In the genomic region with DNA sequence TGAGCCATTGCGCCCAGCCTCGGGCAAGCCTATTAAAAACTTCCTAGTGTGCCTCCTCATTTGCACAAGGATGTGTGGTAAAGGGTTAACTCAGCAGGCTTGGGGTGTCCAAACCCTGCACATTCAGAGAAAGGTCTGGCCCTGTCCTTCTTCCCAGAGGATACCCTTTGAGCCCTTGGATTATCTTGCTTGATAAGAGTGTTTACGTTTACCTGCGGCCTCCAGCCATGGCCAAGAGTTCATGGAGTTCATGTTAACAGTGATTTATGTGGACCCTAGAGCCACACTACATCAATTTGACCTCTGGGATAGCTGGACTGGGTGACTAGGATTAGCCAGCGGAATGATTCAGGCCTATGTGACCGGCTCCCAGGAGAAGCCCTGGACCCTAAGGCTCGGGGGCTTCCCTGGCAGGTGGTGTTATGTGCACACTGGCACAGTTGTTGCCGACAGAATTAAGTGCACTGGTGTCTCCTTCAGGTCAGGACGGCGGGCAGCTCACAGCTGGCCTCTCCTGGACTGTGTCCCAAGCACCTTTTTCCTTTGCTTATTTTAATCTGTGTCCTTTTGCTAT, we compare ENCODE assay signal across 22 cellular contexts. TPM values are rescaled to one million over a fixed set of nuclear protein-coding genes. Genes with fewer than 3 reads are reported as not detected.
DNase-seq lines count a peak whose midpoint lies in the region; ATAC-seq and TF ChIP-seq lines count a peak whose summit lies in the region.
"Had no signal": no experiment of that assay in that cellular context is flagged by ENCODE, and none has a peak within 500 bp of the region (broad histone marks: within the 10 kb centered on the region; RNA-seq: fewer than 3 reads in every experiment).

No MANE protein-coding gene starts in this region.

- POLR2A ChIA-PET in Caco-2 (lab: Charles Lee), result no interaction called here
- POLR2A ChIA-PET in WTC11 (lab: Charles Lee), result no interaction called here

- peak overlapping the region; percentile 52 for H3K4me3 Mint-ChIP-seq in Caco-2 (ENCODE audit: unreplicated experiment)
- H3K4me3 Mint-ChIP-seq in WTC11, result no peak overlapping the region
- no peak overlapping the region for H3K4me3 Mint-ChIP-seq in progenitor cell of endocrine pancreas (ENCODE audit: low read depth)
- no peak overlapping the region for H3K4me3 Mint-ChIP-seq in stimulated activated naive B cell treated with anti-CD40 and anti-IgM and Interleukin-4, amounts not matched to agents 10 μg/mL and 1 μg/mL and 100 μg/mL, for 72 hours
- H3K4me3 Mint-ChIP-seq: CD4-positive, alpha-beta memory T cell had no signal

- DNase-seq in Caco-2, result peak; percentile 79 to 90
- DNase-seq in WTC11 (ENCODE audit: low spot score), result no peak
- DNase-seq in left kidney (ENCODE audit: low read depth, low spot score), result peak; percentile 23
- no peak for DNase-seq in progenitor cell of endocrine pancreas (ENCODE audit: low spot score, unreplicated experiment)
- DNase-seq in SHP77 treated with DMSO at 0.1 percent for 48 hours (lab: John Stamatoyannopoulos, UW), result no peak
- DNase-seq in stimulated activated naive B cell treated with anti-CD40 and anti-IgM and Interleukin-4, amounts not matched to agents 10 μg/mL and 1 μg/mL and 100 μg/mL, for 72 hours, result no peak
- no peak for DNase-seq in superior temporal gyrus (ENCODE audit: extremely low spot score)
- no peak for DNase-seq in NCI-H1092 (lab: John Stamatoyannopoulos, UW)
- DNase-seq: 8988T; CD4-positive, alpha-beta memory T cell; DND-41; GM23248; KBM-7; NCI-H1092 treated with DMSO at 0.1 percent for 48 hours; NCI-H146; NCI-H2029 treated with DMSO at 0.1 percent for 48 hours; NCI-H226; NCI-H510A treated with DMSO at 0.1 percent for 48 hours; NCI-H748 treated with DMSO at 0.1 percent for 48 hours had no signal

- H3K36me3 ChIP-seq in Caco-2 (ENCODE audit: control insufficient read depth, insufficient read depth, low read length), result no peaks in the 10 kb centered on the region

- H3K27ac Mint-ChIP-seq in Caco-2 (ENCODE audit: unreplicated experiment) (no peak overlapping the region), WTC11 (no peak overlapping the region), progenitor cell of endocrine pancreas (peak overlapping the region; percentile 78)
- no peak overlapping the region for H3K27ac Mint-ChIP-seq in stimulated activated naive B cell treated with anti-CD40 and anti-IgM and Interleukin-4, amounts not matched to agents 10 μg/mL and 1 μg/mL and 100 μg/mL, for 72 hours
- H3K27ac Mint-ChIP-seq: CD4-positive, alpha-beta memory T cell had no signal

- H3K4me1 ChIP-seq in Caco-2, result peaks cover 20% of the 10 kb centered on the region
- H3K4me1 ChIP-seq: BLaER1 treated with 17β-estradiol and CSF1 and Interleukin-3, amounts not matched to agents 10 nM and 100 nM had no signal

- CTCF ChIA-PET in Caco-2 (lab: Charles Lee), result interaction anchor here (0.5 to 1.4 kb wide), 4 partner anchors 9 to 234 kb away, joined by 3 to 8 read pairs (median 4); no protein-coding TSS in a partner anchor
- CTCF ChIA-PET in WTC11 (lab: Charles Lee), result interaction anchor here (1.4 kb wide), 1 partner anchor 8 kb away, joined by 14 read pairs; no protein-coding TSS in a partner anchor

- no peaks in the 10 kb centered on the region for H3K9me3 ChIP-seq in Caco-2
- H3K9me3 ChIP-seq: BLaER1 treated with 17β-estradiol and CSF1 and Interleukin-3, amounts not matched to agents 10 nM and 100 nM had no signal

- H3K27me3 ChIP-seq in Caco-2 (replicated peaks; ENCODE audit: control insufficient read depth, insufficient read depth, low read length), result no peaks in the 10 kb centered on the region
- H3K27me3 ChIP-seq: BLaER1 treated with 17β-estradiol and CSF1 and Interleukin-3, amounts not matched to agents 10 nM and 100 nM had no signal

- no peak overlapping the region for H3K4me3 ChIP-seq in Caco-2 (ENCODE audit: low read depth, low read length)
- H3K4me3 ChIP-seq: BLaER1 treated with 17β-estradiol and CSF1 and Interleukin-3, amounts not matched to agents 10 nM and 100 nM; GM23248 had no signal

- H3K36me3 Mint-ChIP-seq in Caco-2 (ENCODE audit: insufficient read depth, unreplicated experiment) (peaks cover 5% of the 10 kb centered on the region), WTC11 (peaks cover 5% of the 10 kb centered on the region), progenitor cell of endocrine pancreas (ENCODE audit: insufficient read depth) (peaks cover 4% of the 10 kb centered on the region)
- H3K36me3 Mint-ChIP-seq in stimulated activated naive B cell treated with anti-CD40 and anti-IgM and Interleukin-4, amounts not matched to agents 10 μg/mL and 1 μg/mL and 100 μg/mL, for 72 hours, result peaks cover 2 to 17% of the 10 kb centered on the region in 2 donors

- H3K9me3 Mint-ChIP-seq in Caco-2 (ENCODE audit: unreplicated experiment) (no peaks in the 10 kb centered on the region), WTC11 (no peaks in the 10 kb centered on the region), progenitor cell of endocrine pancreas (ENCODE audit: low read depth) (no peaks in the 10 kb centered on the region)
- no peaks in the 10 kb centered on the region for H3K9me3 Mint-ChIP-seq in stimulated activated naive B cell treated with anti-CD40 and anti-IgM and Interleukin-4, amounts not matched to agents 10 μg/mL and 1 μg/mL and 100 μg/mL, for 72 hours
- H3K9me3 Mint-ChIP-seq: CD4-positive, alpha-beta memory T cell had no signal

- peaks cover 10% of the 10 kb centered on the region for H3K4me1 Mint-ChIP-seq in Caco-2 (ENCODE audit: low read depth, unreplicated experiment)
- peaks cover 5% of the 10 kb centered on the region for H3K4me1 Mint-ChIP-seq in WTC11
- peaks cover 28% of the 10 kb centered on the region for H3K4me1 Mint-ChIP-seq in progenitor cell of endocrine pancreas (ENCODE audit: low read depth)
- no peaks in the 10 kb centered on the region for H3K4me1 Mint-ChIP-seq in stimulated activated naive B cell treated with anti-CD40 and anti-IgM and Interleukin-4, amounts not matched to agents 10 μg/mL and 1 μg/mL and 100 μg/mL, for 72 hours
- H3K4me1 Mint-ChIP-seq: CD4-positive, alpha-beta memory T cell had no signal

- no peak for TF ChIP-seq CTCF in Caco-2 (IDR thresholded peaks at IDR 0.05; ENCODE audit: insufficient read depth in 1 of 2, low read depth in 1 of 2, low read length in 1 of 2, severe bottlenecking in 1 of 2, unreplicated experiment in 1 of 2)
- no peak for TF ChIP-seq CTCF in WTC11 (IDR thresholded peaks at IDR 0.05)
- no peak for TF ChIP-seq CTCF in progenitor cell of endocrine pancreas (IDR thresholded peaks at IDR 0.05; ENCODE audit: unreplicated experiment)

- H3K27me3 Mint-ChIP-seq in Caco-2 (ENCODE audit: insufficient read depth, unreplicated experiment), result no peaks in the 10 kb centered on the region
- no peaks in the 10 kb centered on the region for H3K27me3 Mint-ChIP-seq in WTC11 (ENCODE audit: low read depth)
- H3K27me3 Mint-ChIP-seq in progenitor cell of endocrine pancreas, result peaks cover 4% of the 10 kb centered on the region
- no peaks in the 10 kb centered on the region for H3K27me3 Mint-ChIP-seq in stimulated activated naive B cell treated with anti-CD40 and anti-IgM and Interleukin-4, amounts not matched to agents 10 μg/mL and 1 μg/mL and 100 μg/mL, for 72 hours
- H3K27me3 Mint-ChIP-seq: CD4-positive, alpha-beta memory T cell had no signal

- BruUV-seq in Caco-2 (replicated peaks; lab: Mats Ljungman, UMichigan), result no TSS peak

- intact Hi-C loops in Caco-2 (cut with micrococcal nuclease; ENCODE audit: unreplicated experiment), result loop anchor here (1.0 to 2.0 kb wide), 2 partner anchors 24 to 160 kb away; no protein-coding TSS in a partner anchor

- ATAC-seq in WTC11, result no peak
- ATAC-seq in stimulated activated naive B cell treated with anti-CD40 and anti-IgM and Interleukin-4, amounts not matched to agents 10 μg/mL and 1 μg/mL and 100 μg/mL, for 72 hours (replicated peaks), result no peak
- ATAC-seq: HCT116 had no signal

TF ChIP-seq in WTC11, 78 proteins besides CTCF, POLR2A, EP300 and RAD21:
- TF ChIP-seq GABPB1 (CRISPR knock-in tag; IDR thresholded peaks at IDR 0.05), result peak; percentile 35; the same call in 1 of the 2 replicates
- TF ChIP-seq, protein P1, sequence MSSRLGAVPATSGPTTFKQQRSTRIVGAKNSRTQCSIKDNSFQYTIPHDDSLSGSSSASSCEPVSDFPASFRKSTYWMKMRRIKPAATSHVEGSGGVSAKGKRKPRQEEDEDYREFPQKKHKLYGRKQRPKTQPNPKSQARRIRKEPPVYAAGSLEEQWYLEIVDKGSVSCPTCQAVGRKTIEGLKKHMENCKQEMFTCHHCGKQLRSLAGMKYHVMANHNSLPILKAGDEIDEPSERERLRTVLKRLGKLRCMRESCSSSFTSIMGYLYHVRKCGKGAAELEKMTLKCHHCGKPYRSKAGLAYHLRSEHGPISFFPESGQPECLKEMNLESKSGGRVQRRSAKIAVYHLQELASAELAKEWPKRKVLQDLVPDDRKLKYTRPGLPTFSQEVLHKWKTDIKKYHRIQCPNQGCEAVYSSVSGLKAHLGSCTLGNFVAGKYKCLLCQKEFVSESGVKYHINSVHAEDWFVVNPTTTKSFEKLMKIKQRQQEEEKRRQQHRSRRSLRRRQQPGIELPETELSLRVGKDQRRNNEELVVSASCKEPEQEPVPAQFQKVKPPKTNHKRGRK (CRISPR knock-in tag; IDR thresholded peaks at IDR 0.05; ENCODE audit: borderline replicate concordance), result no peak

RNA-seq across cellular contexts. Expression of gene TCP10L, which starts 7.7 kb away (rescaled TPM):
- total RNA-seq in Caco-2 (2022) (0.19 TPM in 1 of 2 replicates, not detected in the other), WTC11 (2021) (1.2 to 1.6 TPM (median 1.4 TPM) in 3 replicates), progenitor cell of endocrine pancreas (1.8 and 3.2 TPM in 2 replicates)
- total RNA-seq: G401 had no signal

RNA-seq across cellular contexts. Expression of gene CFAP298, which starts 19.2 kb away (rescaled TPM):
- total RNA-seq in Caco-2 (2022) (54.5 and 61.2 TPM in 2 replicates), WTC11 (2021) (80.3 to 98.1 TPM (median 85.1 TPM) in 3 replicates), progenitor cell of endocrine pancreas (52.4 and 57.8 TPM in 2 replicates)

Comparison
In these comparisons a context has a peak if more than half of its experiments do, and no peak if none do; other contexts are left out.
1. DNase-seq: peak in Caco-2 (2 of 2) and left kidney (single experiment); none in WTC11 (single experiment), progenitor cell of endocrine pancreas (single experiment), SHP77 treated with DMSO at 0.1 percent for 48 hours (single experiment), stimulated activated naive B cell treated with anti-CD40 and anti-IgM and Interleukin-4, amounts not matched to agents 10 μg/mL and 1 μg/mL and 100 μg/mL, for 72 hours (single experiment), superior temporal gyrus (single experiment) and NCI-H1092 (single experiment).